ENCODE assay signal across 8 cellular contexts in the genomic region with DNA sequence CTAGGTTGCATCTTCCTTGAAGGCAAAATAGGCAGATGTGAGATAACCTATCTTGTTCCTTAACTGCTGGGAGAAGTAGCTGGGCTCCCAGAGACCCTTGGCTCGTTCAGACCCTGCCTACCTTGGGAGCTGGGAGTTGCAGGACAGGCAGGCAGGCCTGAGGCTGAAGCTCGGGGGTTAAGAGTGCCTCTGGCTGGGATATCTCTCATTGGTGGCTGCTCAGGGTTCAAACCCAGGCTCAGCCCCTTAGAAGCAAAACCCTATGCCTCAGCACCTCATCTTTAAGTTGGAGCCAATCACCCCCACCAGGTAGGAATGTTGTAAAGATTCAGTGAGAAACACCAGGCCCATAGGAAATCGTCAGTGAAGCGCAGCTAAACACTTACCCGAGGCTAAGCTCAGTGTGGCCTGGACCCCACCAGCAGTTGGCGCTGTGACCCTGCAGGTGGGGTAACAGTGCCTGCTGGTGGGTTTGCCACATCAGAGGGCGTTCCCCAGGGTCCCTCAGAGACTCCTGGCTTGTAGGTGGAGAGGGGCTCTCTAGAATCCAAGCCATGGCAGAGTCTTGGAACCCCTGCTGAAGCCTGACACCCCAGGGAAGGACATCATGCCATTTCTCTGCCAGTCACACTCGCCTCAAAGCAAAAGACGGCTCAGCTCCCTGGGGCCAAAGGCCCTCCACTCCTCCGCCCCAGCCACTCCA. TPM values are rescaled to one million over a fixed set of nuclear protein-coding genes. Genes with fewer than 3 reads are reported as not detected.
DNase-seq lines count a peak whose midpoint lies in the region; ATAC-seq and TF ChIP-seq lines count a peak whose summit lies in the region.

No MANE protein-coding gene starts in this region.

- no peak overlapping the region for H3K27ac ChIP-seq in OCI-LY7 (ENCODE audit: low read depth, low read length, poor library complexity, severe bottlenecking)
- no peak overlapping the region for H3K27ac ChIP-seq in testis

- no peaks in the 10 kb centered on the region for H3K9me2 ChIP-seq in OCI-LY7 (ENCODE audit: insufficient read depth, low read length)

- no peak overlapping the region for H3K4me2 ChIP-seq in OCI-LY7 (ENCODE audit: low read length)

- WGBS in testis, 2 donors, result 58 to 66% methylated on average over 9 to 10 of the region's 10 CpGs

- CTCF ChIA-PET in OCI-LY7 (lab: Charles Lee; ENCODE audit: unreplicated experiment), result interaction anchor here (0.6 to 2.4 kb wide), 11 partner anchors 9 to 61 kb away, joined by 3 to 21 read pairs (median 6); no protein-coding TSS in a partner anchor

- no peaks in the 10 kb centered on the region for H3K4me1 ChIP-seq in OCI-LY7 (ENCODE audit: insufficient read depth, low read length, poor library complexity, severe bottlenecking)
- H3K4me1 ChIP-seq in testis, result no peaks in the 10 kb centered on the region

- no peak for TF ChIP-seq POLR2A in testis (IDR thresholded peaks at IDR 0.05)

- BruUV-seq in OCI-LY7 (replicated peaks; lab: Mats Ljungman, UMichigan), result no TSS peak

- H4K20me1 ChIP-seq in OCI-LY7 (ENCODE audit: insufficient read depth, low read length), result no peaks in the 10 kb centered on the region

- H3K9me3 ChIP-seq in OCI-LY7 (ENCODE audit: low read length), result no peaks in the 10 kb centered on the region
- H3K9me3 ChIP-seq in testis, result no peaks in the 10 kb centered on the region

- no peaks in the 10 kb centered on the region for H3K27me3 ChIP-seq in testis

- TF ChIP-seq CTCF in GM12873 (IDR thresholded peaks at IDR 0.05; ENCODE audit: insufficient read depth, low read depth, low read length, missing control alignments) (peak; percentile 100), OCI-LY7 (conservative IDR thresholded peaks at IDR 0.05; ENCODE audit: low read length) (peak; percentile 96), fibroblast of villous mesenchyme (IDR thresholded peaks at IDR 0.05; ENCODE audit: insufficient read depth, low read depth, low read length) (peak; percentile 100), testis (IDR thresholded peaks at IDR 0.05) (peak; percentile 43 to 82 (median 76))

- DNase-seq in A172 (ENCODE audit: low spot score) (peak; percentile 53), OCI-LY7 (ENCODE audit: low spot score) (peak; percentile 74), activated T-helper 1 cell treated with Interleukin-2 at 50 U/mL for 16 hours (ENCODE audit: low read depth) (peak; percentile 34), fibroblast of villous mesenchyme (ENCODE audit: low read depth) (peak; percentile 68), non-pigmented ciliary epithelial cell (ENCODE audit: low read depth) (peak; percentile 27), testis (peak; percentile 69)

- POLR2A ChIA-PET in OCI-LY7 (lab: Charles Lee), result interaction anchor here (1.0 to 1.7 kb wide), 8 partner anchors 16 to 239 kb away, joined by 3 to 6 read pairs (median 4); no protein-coding TSS in a partner anchor

- intact Hi-C loops in OCI-LY7 (cut with micrococcal nuclease; ENCODE audit: unreplicated experiment) (loop anchor here (1.0 to 10.0 kb wide), 4 partner anchors 49 to 273 kb away; partner anchors contain the start of gene SFT2D3), testis (cut with DNase I; ENCODE audit: low total_unique reads) (no loop called here)

- peak; percentile 57 for ATAC-seq in HG03159 (IDR thresholded peaks at IDR 0.05; ENCODE audit: unreplicated experiment)

- no peaks in the 10 kb centered on the region for H3K79me2 ChIP-seq in OCI-LY7 (ENCODE audit: insufficient read depth, low read depth, low read length)

- H3K36me3 ChIP-seq in OCI-LY7 (ENCODE audit: insufficient read depth, low read length) (no peaks in the 10 kb centered on the region), testis (ENCODE audit: low read depth, missing control alignments) (no peaks in the 10 kb centered on the region)

- H3K4me3 ChIP-seq in OCI-LY7 (ENCODE audit: low read depth, low read length, poor library complexity, severe bottlenecking), result no peak overlapping the region
- no peak overlapping the region for H3K4me3 ChIP-seq in fibroblast of villous mesenchyme (ENCODE audit: low read depth, low read length)
- H3K4me3 ChIP-seq in testis, result no peak overlapping the region

- peak overlapping the region; percentile 69; the same call in 1 of the 2 replicates for H2AFZ ChIP-seq in OCI-LY7 (ENCODE audit: low read length)

RNA-seq across cellular contexts. Expression of gene GPR17, which starts 54.6 kb away (rescaled TPM):
- total RNA-seq in A172 (2014; rRNA removed; shearing (Covaris generic)), result 0.45 and 0.84 TPM in 2 replicates
- total RNA-seq in OCI-LY7 (2014; rRNA removed; shearing (Covaris generic)), result 0.22 TPM in 1 of 2 replicates, not detected in the other
- total RNA-seq in OCI-LY7 (2022), result not detected in 2 replicates
- not detected in 2 replicates for total RNA-seq in fibroblast of villous mesenchyme
- under 1 TPM in 1 of 2 donors, not detected in 1; 0.25 TPM for total RNA-seq in testis
- polyA plus RNA-seq in testis (ENCODE audit: insufficient read depth, low read depth, low replicate concordance), result 0.29 TPM

RNA-seq across cellular contexts. Expression of gene MYO7B, which starts 55.9 kb away (rescaled TPM):
- 1.6 and 6.1 TPM in 2 replicates for total RNA-seq in A172 (2014; rRNA removed; shearing (Covaris generic))
- total RNA-seq in OCI-LY7 (2014; rRNA removed; shearing (Covaris generic)), result not detected in 2 replicates
- total RNA-seq in OCI-LY7 (2022), result 3.3 and 3.7 TPM in 2 replicates
- total RNA-seq in fibroblast of villous mesenchyme, result 0.86 TPM in 1 of 2 replicates, not detected in the other
- 1 to 10 TPM; 3.6 to 5.6 TPM for total RNA-seq in testis
- polyA plus RNA-seq in testis (ENCODE audit: insufficient read depth, low read depth, low replicate concordance), result 4.2 TPM
